Comparison of ENCODE assay signal across 1 cellular context in the genomic region with DNA sequence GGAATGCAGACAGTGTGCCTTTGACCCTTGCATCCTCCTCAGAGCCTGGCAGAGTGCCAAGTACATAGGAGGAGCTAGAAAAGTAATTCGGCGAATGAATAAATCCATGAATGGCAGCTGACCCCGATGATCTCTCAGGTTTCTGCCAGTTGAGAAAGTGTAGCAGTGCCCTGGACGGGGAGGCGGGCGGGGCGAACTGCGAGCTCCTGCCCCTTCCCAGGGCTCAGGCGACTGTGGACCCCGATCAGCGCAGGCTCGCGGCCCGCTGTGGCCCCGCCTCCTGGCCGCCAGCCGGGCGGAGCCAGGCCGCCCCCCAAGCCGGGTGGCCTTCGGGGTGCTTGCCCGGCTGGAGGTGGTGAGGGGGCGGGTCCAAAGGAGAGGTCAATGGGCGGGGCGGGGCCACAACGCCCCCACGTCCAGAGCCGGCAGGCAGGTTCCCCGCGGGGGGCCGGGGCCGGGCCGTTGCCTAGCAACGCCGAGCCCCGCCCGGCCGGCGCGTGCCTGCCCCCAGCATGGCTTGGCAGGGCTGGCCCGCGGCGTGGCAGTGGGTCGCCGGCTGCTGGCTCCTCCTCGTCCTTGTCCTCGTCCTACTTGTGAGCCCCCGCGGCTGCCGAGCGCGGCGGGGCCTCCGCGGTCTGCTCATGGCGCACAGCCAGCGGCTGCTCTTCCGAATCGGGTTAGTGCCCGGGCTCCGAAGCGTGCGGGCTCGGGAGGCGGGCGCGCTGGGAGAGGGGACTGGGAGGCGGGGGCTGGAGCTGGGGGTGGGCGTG.
A peak's percentile ranks its signal among the peaks of the same experiment; 100 is the strongest.
TF ChIP-seq lines count a peak whose summit lies in the region.

No MANE protein-coding gene starts in this region.

TF ChIP-seq in GM12878, 131 proteins besides CTCF, POLR2A, EP300 and RAD21:
- TF ChIP-seq BACH1 (IDR thresholded peaks at IDR 0.05; ENCODE audit: borderline replicate concordance) (peak; percentile 62; the same call in 1 of the 2 replicates), BMI1 (IDR thresholded peaks at IDR 0.05; ENCODE audit: borderline replicate concordance) (peak; percentile 88), NRF1 (conservative IDR thresholded peaks at IDR 0.05; ENCODE audit: low read depth, low read length) (no peak), BHLHE40 (IDR thresholded peaks at IDR 0.05; ENCODE audit: borderline replicate concordance in 1 of 2, low read depth in 2 of 2, low read length in 1 of 2) (peak; percentile 82 to 97; a peak in 3 of 4 replicates), TARDBP (IDR thresholded peaks at IDR 0.05; ENCODE audit: borderline replicate concordance) (no peak), MXI1 (IDR thresholded peaks at IDR 0.05; ENCODE audit: low read depth, low read length) (peak; percentile 81), LARP7 (IDR thresholded peaks at IDR 0.05) (peak; percentile 87), SMAD1 (IDR thresholded peaks at IDR 0.05; ENCODE audit: low read depth, partially characterized antibody) (peak; percentile 92), YY1 (IDR thresholded peaks at IDR 0.05; ENCODE audit: low read depth, low read length) (0 out of 2 replicates have a peak, but pooled peaks have one; percentile 26), NR2C1 (IDR thresholded peaks at IDR 0.05) (peak; percentile 66), DPF2 (IDR thresholded peaks at IDR 0.05) (peak; percentile 63; the same call in 1 of the 2 replicates), RAD51 (IDR thresholded peaks at IDR 0.05) (no peak), EGR1 (IDR thresholded peaks at IDR 0.05; ENCODE audit: borderline replicate concordance in 1 of 2, low read depth in 2 of 2, low read length in 2 of 2) (peak in 1 of 2 experiments; percentile 77; a peak in 2 of 3 replicates), HCFC1 (IDR thresholded peaks at IDR 0.05; ENCODE audit: low read length) (no peak), SIN3A (IDR thresholded peaks at IDR 0.05; ENCODE audit: low read depth, low read length) (peak; percentile 55; the same call in 1 of the 2 replicates), ZNF207 (IDR thresholded peaks at IDR 0.05; ENCODE audit: borderline replicate concordance) (0 out of 2 replicates have a peak, but pooled peaks have one; percentile 26), GATAD2B (conservative IDR thresholded peaks at IDR 0.05; ENCODE audit: low read depth) (peak; percentile 70), RELA (IDR thresholded peaks at IDR 0.05; ENCODE audit: borderline replicate concordance, partially characterized antibody) (peak; percentile 20), NR2F1 (conservative IDR thresholded peaks at IDR 0.05) (peak; percentile 91)
- TF ChIP-seq, protein P1, sequence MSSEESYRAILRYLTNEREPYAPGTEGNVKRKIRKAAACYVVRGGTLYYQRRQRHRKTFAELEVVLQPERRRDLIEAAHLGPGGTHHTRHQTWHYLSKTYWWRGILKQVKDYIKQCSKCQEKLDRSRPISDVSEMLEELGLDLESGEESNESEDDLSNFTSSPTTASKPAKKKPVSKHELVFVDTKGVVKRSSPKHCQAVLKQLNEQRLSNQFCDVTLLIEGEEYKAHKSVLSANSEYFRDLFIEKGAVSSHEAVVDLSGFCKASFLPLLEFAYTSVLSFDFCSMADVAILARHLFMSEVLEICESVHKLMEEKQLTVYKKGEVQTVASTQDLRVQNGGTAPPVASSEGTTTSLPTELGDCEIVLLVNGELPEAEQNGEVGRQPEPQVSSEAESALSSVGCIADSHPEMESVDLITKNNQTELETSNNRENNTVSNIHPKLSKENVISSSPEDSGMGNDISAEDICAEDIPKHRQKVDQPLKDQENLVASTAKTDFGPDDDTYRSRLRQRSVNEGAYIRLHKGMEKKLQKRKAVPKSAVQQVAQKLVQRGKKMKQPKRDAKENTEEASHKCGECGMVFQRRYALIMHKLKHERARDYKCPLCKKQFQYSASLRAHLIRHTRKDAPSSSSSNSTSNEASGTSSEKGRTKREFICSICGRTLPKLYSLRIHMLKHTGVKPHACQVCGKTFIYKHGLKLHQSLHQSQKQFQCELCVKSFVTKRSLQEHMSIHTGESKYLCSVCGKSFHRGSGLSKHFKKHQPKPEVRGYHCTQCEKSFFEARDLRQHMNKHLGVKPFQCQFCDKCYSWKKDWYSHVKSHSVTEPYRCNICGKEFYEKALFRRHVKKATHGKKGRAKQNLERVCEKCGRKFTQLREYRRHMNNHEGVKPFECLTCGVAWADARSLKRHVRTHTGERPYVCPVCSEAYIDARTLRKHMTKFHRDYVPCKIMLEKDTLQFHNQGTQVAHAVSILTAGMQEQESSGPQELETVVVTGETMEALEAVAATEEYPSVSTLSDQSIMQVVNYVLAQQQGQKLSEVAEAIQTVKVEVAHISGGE (CRISPR knock-in tag; IDR thresholded peaks at IDR 0.05): no peak
- TF ChIP-seq, protein P2, sequence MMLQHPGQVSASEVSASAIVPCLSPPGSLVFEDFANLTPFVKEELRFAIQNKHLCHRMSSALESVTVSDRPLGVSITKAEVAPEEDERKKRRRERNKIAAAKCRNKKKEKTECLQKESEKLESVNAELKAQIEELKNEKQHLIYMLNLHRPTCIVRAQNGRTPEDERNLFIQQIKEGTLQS (IDR thresholded peaks at IDR 0.05; ENCODE audit: borderline replicate concordance, extremely low read depth, low read depth, low read length): no peak
- TF ChIP-seq, protein P3, sequence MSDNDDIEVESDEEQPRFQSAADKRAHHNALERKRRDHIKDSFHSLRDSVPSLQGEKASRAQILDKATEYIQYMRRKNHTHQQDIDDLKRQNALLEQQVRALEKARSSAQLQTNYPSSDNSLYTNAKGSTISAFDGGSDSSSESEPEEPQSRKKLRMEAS (IDR thresholded peaks at IDR 0.05; ENCODE audit: low read depth, low read length): 0 out of 2 replicates have a peak, but pooled peaks have one; percentile 36
- TF ChIP-seq, protein P4, sequence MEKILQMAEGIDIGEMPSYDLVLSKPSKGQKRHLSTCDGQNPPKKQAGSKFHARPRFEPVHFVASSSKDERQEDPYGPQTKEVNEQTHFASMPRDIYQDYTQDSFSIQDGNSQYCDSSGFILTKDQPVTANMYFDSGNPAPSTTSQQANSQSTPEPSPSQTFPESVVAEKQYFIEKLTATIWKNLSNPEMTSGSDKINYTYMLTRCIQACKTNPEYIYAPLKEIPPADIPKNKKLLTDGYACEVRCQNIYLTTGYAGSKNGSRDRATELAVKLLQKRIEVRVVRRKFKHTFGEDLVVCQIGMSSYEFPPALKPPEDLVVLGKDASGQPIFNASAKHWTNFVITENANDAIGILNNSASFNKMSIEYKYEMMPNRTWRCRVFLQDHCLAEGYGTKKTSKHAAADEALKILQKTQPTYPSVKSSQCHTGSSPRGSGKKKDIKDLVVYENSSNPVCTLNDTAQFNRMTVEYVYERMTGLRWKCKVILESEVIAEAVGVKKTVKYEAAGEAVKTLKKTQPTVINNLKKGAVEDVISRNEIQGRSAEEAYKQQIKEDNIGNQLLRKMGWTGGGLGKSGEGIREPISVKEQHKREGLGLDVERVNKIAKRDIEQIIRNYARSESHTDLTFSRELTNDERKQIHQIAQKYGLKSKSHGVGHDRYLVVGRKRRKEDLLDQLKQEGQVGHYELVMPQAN (conservative IDR thresholded peaks at IDR 0.05): peak; percentile 70; the same call in 1 of the 2 replicates
- TF ChIP-seq, protein P5, sequence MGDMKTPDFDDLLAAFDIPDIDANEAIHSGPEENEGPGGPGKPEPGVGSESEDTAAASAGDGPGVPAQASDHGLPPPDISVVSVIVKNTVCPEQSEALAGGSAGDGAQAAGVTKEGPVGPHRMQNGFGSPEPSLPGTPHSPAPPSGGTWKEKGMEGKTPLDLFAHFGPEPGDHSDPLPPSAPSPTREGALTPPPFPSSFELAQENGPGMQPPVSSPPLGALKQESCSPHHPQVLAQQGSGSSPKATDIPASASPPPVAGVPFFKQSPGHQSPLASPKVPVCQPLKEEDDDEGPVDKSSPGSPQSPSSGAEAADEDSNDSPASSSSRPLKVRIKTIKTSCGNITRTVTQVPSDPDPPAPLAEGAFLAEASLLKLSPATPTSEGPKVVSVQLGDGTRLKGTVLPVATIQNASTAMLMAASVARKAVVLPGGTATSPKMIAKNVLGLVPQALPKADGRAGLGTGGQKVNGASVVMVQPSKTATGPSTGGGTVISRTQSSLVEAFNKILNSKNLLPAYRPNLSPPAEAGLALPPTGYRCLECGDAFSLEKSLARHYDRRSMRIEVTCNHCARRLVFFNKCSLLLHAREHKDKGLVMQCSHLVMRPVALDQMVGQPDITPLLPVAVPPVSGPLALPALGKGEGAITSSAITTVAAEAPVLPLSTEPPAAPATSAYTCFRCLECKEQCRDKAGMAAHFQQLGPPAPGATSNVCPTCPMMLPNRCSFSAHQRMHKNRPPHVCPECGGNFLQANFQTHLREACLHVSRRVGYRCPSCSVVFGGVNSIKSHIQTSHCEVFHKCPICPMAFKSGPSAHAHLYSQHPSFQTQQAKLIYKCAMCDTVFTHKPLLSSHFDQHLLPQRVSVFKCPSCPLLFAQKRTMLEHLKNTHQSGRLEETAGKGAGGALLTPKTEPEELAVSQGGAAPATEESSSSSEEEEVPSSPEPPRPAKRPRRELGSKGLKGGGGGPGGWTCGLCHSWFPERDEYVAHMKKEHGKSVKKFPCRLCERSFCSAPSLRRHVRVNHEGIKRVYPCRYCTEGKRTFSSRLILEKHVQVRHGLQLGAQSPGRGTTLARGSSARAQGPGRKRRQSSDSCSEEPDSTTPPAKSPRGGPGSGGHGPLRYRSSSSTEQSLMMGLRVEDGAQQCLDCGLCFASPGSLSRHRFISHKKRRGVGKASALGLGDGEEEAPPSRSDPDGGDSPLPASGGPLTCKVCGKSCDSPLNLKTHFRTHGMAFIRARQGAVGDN (IDR thresholded peaks at IDR 0.05): peak; percentile 57; the same call in 1 of the 2 replicates
